Comparison of ENCODE assay signal across 10 cellular contexts in genomic region chr5:39399135-39400036, GRCh38. TPM values are rescaled to one million over a fixed set of nuclear protein-coding genes. Genes with fewer than 3 reads are reported as not detected.
DNase-seq lines count a peak whose midpoint lies in the region; ATAC-seq and TF ChIP-seq lines count a peak whose summit lies in the region.
"Had no signal": no experiment of that assay in that cellular context is flagged by ENCODE, and none has a peak within 500 bp of the region (broad histone marks: within the 10 kb centered on the region; RNA-seq: fewer than 3 reads in every experiment).

No MANE protein-coding gene starts in this region.

- H3K27me3 ChIP-seq in left lung: no peaks in the 10 kb centered on the region

- TF ChIP-seq CTCF in MCF 10A (IDR thresholded peaks at IDR 0.05; ENCODE audit: unreplicated experiment): no peak
- no peak for TF ChIP-seq CTCF in left lung (IDR thresholded peaks at IDR 0.05)
- TF ChIP-seq CTCF in type B pancreatic cell (conservative IDR thresholded peaks at IDR 0.05): no peak

- H3K4me3 Mint-ChIP-seq in MCF 10A (ENCODE audit: unreplicated experiment) (no peak overlapping the region), type B pancreatic cell (no peak overlapping the region)

- peak overlapping the region; percentile 88 to 94 for H3K27ac ChIP-seq in left lung
- H3K27ac ChIP-seq: 22Rv1 had no signal

- CTCF ChIA-PET in MCF 10A (lab: Yijun Ruan, JAX): interaction anchor here (0.9 to 5.3 kb wide), 6 partner anchors 12 to 149 kb away, joined by 3 to 33 read pairs (median 6); no protein-coding TSS in a partner anchor
- CTCF ChIA-PET in HEK293T (lab: Yijun Ruan, JAX): interaction anchor here (0.5 to 2.2 kb wide), 3 partner anchors 20 to 26 kb away, joined by 3 to 6 read pairs (median 3); no protein-coding TSS in a partner anchor

- no peak overlapping the region for H3K4me3 ChIP-seq in left lung

- TSS peak; percentile 87 for BruUV-seq in MCF 10A (replicated peaks; lab: Mats Ljungman, UMichigan)

- H3K9me3 Mint-ChIP-seq in MCF 10A (ENCODE audit: unreplicated experiment) (no peaks in the 10 kb centered on the region), type B pancreatic cell (peaks cover 6% of the 10 kb centered on the region)

- H3K27ac Mint-ChIP-seq in MCF 10A (ENCODE audit: low read depth, unreplicated experiment) (peak overlapping the region; percentile 88), type B pancreatic cell (peak overlapping the region; percentile 25)

- H3K27me3 Mint-ChIP-seq in MCF 10A (ENCODE audit: insufficient read depth, unreplicated experiment): no peaks in the 10 kb centered on the region
- H3K27me3 Mint-ChIP-seq in type B pancreatic cell: no peaks in the 10 kb centered on the region

- POLR2A ChIA-PET in MCF 10A (lab: Yijun Ruan, JAX) (interaction anchor here (1.1 to 2.3 kb wide), 3 partner anchors 12 to 25 kb away, joined by 4 to 8 read pairs (median 5); partner anchors contain the start of gene DAB2), HEK293T (lab: Yijun Ruan, JAX) (interaction anchor here (3.5 kb wide), 1 partner anchor 25 kb away, joined by 12 read pairs; the partner anchor contains the start of gene DAB2)

- H3K4me1 ChIP-seq in left lung: peaks cover 32 to 72% of the 10 kb centered on the region in 2 donors

- peaks cover 0 to under 1% of the 10 kb centered on the region in 2 donors for H3K36me3 ChIP-seq in left lung

- ATAC-seq in left lung: peak; percentile 79
- no peak for ATAC-seq in HG03097 (IDR thresholded peaks at IDR 0.05; ENCODE audit: low FRiP score, unreplicated experiment)

- H3K9me3 ChIP-seq in left lung: no peaks in the 10 kb centered on the region

- intact Hi-C loops in MCF 10A (cut with micrococcal nuclease): loop anchor here (1.0 kb wide), 1 partner anchor 48 kb away; no protein-coding TSS in a partner anchor
- intact Hi-C loops in left lung (cut with DNase I): no loop called here

- H3K4me1 Mint-ChIP-seq in MCF 10A (ENCODE audit: insufficient read depth, unreplicated experiment): peaks cover 23% of the 10 kb centered on the region
- H3K4me1 Mint-ChIP-seq in type B pancreatic cell (ENCODE audit: unreplicated experiment): peaks cover 47% of the 10 kb centered on the region

- H3K36me3 Mint-ChIP-seq in MCF 10A (ENCODE audit: insufficient read depth, unreplicated experiment) (no peaks in the 10 kb centered on the region), type B pancreatic cell (peaks cover 14% of the 10 kb centered on the region)

- DNase-seq in DMS53 (lab: John Stamatoyannopoulos, UW) (peak; percentile 17), DMS53 treated with DMSO at 0.1 percent for 48 hours (lab: John Stamatoyannopoulos, UW; ENCODE audit: unreplicated experiment) (no peak), MCF 10A (ENCODE audit: unreplicated experiment) (peak; percentile 94), left lung (no peak), type B pancreatic cell (ENCODE audit: extremely low spot score, unreplicated experiment) (no peak), ureter (ENCODE audit: low spot score) (no peak), HEK293T (ENCODE audit: extremely low spot score) (no peak)

TF ChIP-seq in HEK293T, 16 proteins besides CTCF, POLR2A, EP300 and RAD21:
- no peak for TF ChIP-seq ELF4 (IDR thresholded peaks at IDR 0.05)
- TF ChIP-seq FOXA1 (IDR thresholded peaks at IDR 0.05): no peak
- no peak for TF ChIP-seq CTBP1 (IDR thresholded peaks at IDR 0.05; ENCODE audit: borderline replicate concordance)
- no peak for TF ChIP-seq FOXK2 (IDR thresholded peaks at IDR 0.05)
- TF ChIP-seq PKNOX1 (IDR thresholded peaks at IDR 0.05): no peak
- TF ChIP-seq SUZ12 (IDR thresholded peaks at IDR 0.05): no peak
- no peak for TF ChIP-seq ARNT (IDR thresholded peaks at IDR 0.05)
- TF ChIP-seq FOXM1 (IDR thresholded peaks at IDR 0.05; ENCODE audit: borderline replicate concordance): no peak
- TF ChIP-seq BHLHE40 (IDR thresholded peaks at IDR 0.05; ENCODE audit: borderline replicate concordance): no peak
- no peak for TF ChIP-seq LEF1 (IDR thresholded peaks at IDR 0.05; ENCODE audit: borderline replicate concordance)
- no peak for TF ChIP-seq HDGF (IDR thresholded peaks at IDR 0.05; ENCODE audit: borderline replicate concordance)
- TF ChIP-seq ZNF384 (IDR thresholded peaks at IDR 0.05): no peak

RNA-seq across cellular contexts. Expression of gene DAB2, which starts 25.4 kb away (rescaled TPM):
- total RNA-seq in MCF 10A (2022) (0.68 and 2.1 TPM in 2 replicates), left lung (100 to 1,000 TPM; 159 to 162 TPM), type B pancreatic cell (ENCODE audit: low replicate concordance) (24.2 and 91.6 TPM in 2 replicates), ureter (77.2 TPM)
- total RNA-seq: T-helper 2 cell treated with Interferon-gamma antibody and Interleukin-4, amounts not matched to agents 100 ng/mL and 5 ng/mL, for 36 hours had no signal

RNA-seq across cellular contexts. Expression of gene C9, which starts 35.1 kb away (rescaled TPM):
- not detected in 2 replicates for total RNA-seq in MCF 10A (2022)
- under 1 TPM in 1 of 2 donors, not detected in 1; 0.58 TPM for total RNA-seq in left lung
- total RNA-seq in type B pancreatic cell (ENCODE audit: low replicate concordance): not detected in 2 replicates
- total RNA-seq in ureter: not detected
- total RNA-seq: T-helper 2 cell treated with Interferon-gamma antibody and Interleukin-4, amounts not matched to agents 100 ng/mL and 5 ng/mL, for 36 hours had no signal

Comparison
In these comparisons a context has a peak if more than half of its experiments do, and no peak if none do; other contexts are left out.
1. DNase-seq: peak in DMS53 (single experiment) and MCF 10A (single experiment); none in DMS53 treated with DMSO at 0.1 percent for 48 hours (single experiment), left lung (0 of 2), type B pancreatic cell (single experiment), ureter (single experiment) and HEK293T (single experiment).